Comparison of ENCODE assay signal across 16 cellular contexts in genomic region chr7:102080371-102081243, GRCh38.
DNase-seq lines count a peak whose midpoint lies in the region; ATAC-seq and TF ChIP-seq lines count a peak whose summit lies in the region.
"Had no signal": no experiment of that assay in that cellular context is flagged by ENCODE, and none has a peak within 500 bp of the region (broad histone marks: within the 10 kb centered on the region; RNA-seq: fewer than 3 reads in every experiment).

No MANE protein-coding gene starts in this region.

- H3K27ac Mint-ChIP-seq in Caco-2 (ENCODE audit: unreplicated experiment) = peak overlapping the region; percentile 30
- H3K27ac Mint-ChIP-seq: activated CD8-positive, alpha-beta memory T cell treated with anti-CD3 and anti-CD28 coated beads, Interleukin-2, amount 10 ng/mL, durations not matched to agents 7 days and 5 days had no signal

- H3K36me3 Mint-ChIP-seq in Caco-2 (ENCODE audit: insufficient read depth, unreplicated experiment) = peaks cover 67% of the 10 kb centered on the region
- H3K36me3 Mint-ChIP-seq: natural killer cell had no signal

- POLR2A ChIA-PET in Caco-2 (lab: Charles Lee) = no interaction called here

- H3K4me3 Mint-ChIP-seq in Caco-2 (ENCODE audit: unreplicated experiment) = no peak overlapping the region
- H3K4me3 Mint-ChIP-seq: activated CD8-positive, alpha-beta memory T cell treated with anti-CD3 and anti-CD28 coated beads, Interleukin-2, amount 10 ng/mL, durations not matched to agents 7 days and 5 days; IgD-negative memory B cell; natural killer cell had no signal

- intact Hi-C loops in Caco-2 (cut with micrococcal nuclease; ENCODE audit: unreplicated experiment) = no loop called here

- H3K4me3 ChIP-seq in Caco-2 (ENCODE audit: low read depth, low read length) = no peak overlapping the region
- H3K4me3 ChIP-seq: breast epithelium had no signal

- no peak for TF ChIP-seq CTCF in Caco-2 (IDR thresholded peaks at IDR 0.05; ENCODE audit: insufficient read depth in 1 of 2, low read depth in 1 of 2, low read length in 1 of 2, severe bottlenecking in 1 of 2, unreplicated experiment in 1 of 2)

- H3K9me3 Mint-ChIP-seq in Caco-2 (ENCODE audit: unreplicated experiment) = no peaks in the 10 kb centered on the region
- H3K9me3 Mint-ChIP-seq: natural killer cell had no signal

- CTCF ChIA-PET in Caco-2 (lab: Charles Lee) = no interaction called here

- H3K4me1 ChIP-seq in Caco-2 = peaks cover 3% of the 10 kb centered on the region; the same call in 1 of the 2 replicates
- H3K4me1 ChIP-seq: breast epithelium had no signal

- H3K27me3 Mint-ChIP-seq in Caco-2 (ENCODE audit: insufficient read depth, unreplicated experiment) = no peaks in the 10 kb centered on the region
- H3K27me3 Mint-ChIP-seq: activated CD8-positive, alpha-beta memory T cell treated with anti-CD3 and anti-CD28 coated beads, Interleukin-2, amount 10 ng/mL, durations not matched to agents 7 days and 5 days; IgD-negative memory B cell had no signal

- DNase-seq in Caco-2 (no peak), amygdala (lab: John Stamatoyannopoulos, UW) (peak in 32 of 56 donors; percentile 6 to 64 (median 36)), globus pallidus (ENCODE audit: low spot score) (peak; percentile 67), occipital lobe (lab: John Stamatoyannopoulos, UW) (peak; percentile 52), activated gamma-delta T cell (lab: John Stamatoyannopoulos, UW) (no peak), NCI-H1092 (lab: John Stamatoyannopoulos, UW) (no peak)
- DNase-seq: activated CD8-positive, alpha-beta memory T cell treated with anti-CD3 and anti-CD28 coated beads, Interleukin-2, amount 10 ng/mL, durations not matched to agents 7 days and 5 days; activated naive CD4-positive, alpha-beta T cell treated with Interleukin-2 at 50 U/mL for 16 hours; natural killer cell; NCI-H1105; NCI-H2227 treated with DMSO at 0.1 percent for 48 hours; stimulated activated naive CD8-positive, alpha-beta T cell treated with anti-CD3 and anti-CD28 coated beads, Interleukin-15, Interleukin-2, amounts not matched to agents 100 U/mL and 50 U/mL, for 24 hours had no signal

- no peaks in the 10 kb centered on the region; the same call in 1 of the 2 replicates for H3K36me3 ChIP-seq in Caco-2 (ENCODE audit: control insufficient read depth, insufficient read depth, low read length)
- H3K36me3 ChIP-seq: breast epithelium had no signal

- H3K27me3 ChIP-seq in Caco-2 (replicated peaks; ENCODE audit: control insufficient read depth, insufficient read depth, low read length) = no peaks in the 10 kb centered on the region
- H3K27me3 ChIP-seq: breast epithelium had no signal

- peaks cover 8% of the 10 kb centered on the region; the same call in 1 of the 2 replicates for H3K9me3 ChIP-seq in Caco-2

- no TSS peak for BruUV-seq in Caco-2 (replicated peaks; lab: Mats Ljungman, UMichigan)

- ATAC-seq in GM18517 (IDR thresholded peaks at IDR 0.05; ENCODE audit: unreplicated experiment) (no peak), HG02870 (IDR thresholded peaks at IDR 0.05; ENCODE audit: unreplicated experiment) (no peak)
- ATAC-seq: activated CD8-positive, alpha-beta memory T cell treated with anti-CD3 and anti-CD28 coated beads, Interleukin-2, amount 10 ng/mL, durations not matched to agents 7 days and 5 days; natural killer cell; stimulated activated naive CD8-positive, alpha-beta T cell treated with anti-CD3 and anti-CD28 coated beads, Interleukin-15, Interleukin-2, amounts not matched to agents 100 U/mL and 50 U/mL, for 24 hours had no signal

- peaks cover 9% of the 10 kb centered on the region for H3K4me1 Mint-ChIP-seq in Caco-2 (ENCODE audit: low read depth, unreplicated experiment)

Comparison
In these comparisons a context has a peak if more than half of its experiments do, and no peak if none do; other contexts are left out.
1. DNase-seq: peak in amygdala (32 of 56), globus pallidus (single experiment) and occipital lobe (single experiment); none in Caco-2 (0 of 2), activated gamma-delta T cell (single experiment) and NCI-H1092 (single experiment).